8 cellular contexts compared by ENCODE assay signal in the genomic region with DNA sequence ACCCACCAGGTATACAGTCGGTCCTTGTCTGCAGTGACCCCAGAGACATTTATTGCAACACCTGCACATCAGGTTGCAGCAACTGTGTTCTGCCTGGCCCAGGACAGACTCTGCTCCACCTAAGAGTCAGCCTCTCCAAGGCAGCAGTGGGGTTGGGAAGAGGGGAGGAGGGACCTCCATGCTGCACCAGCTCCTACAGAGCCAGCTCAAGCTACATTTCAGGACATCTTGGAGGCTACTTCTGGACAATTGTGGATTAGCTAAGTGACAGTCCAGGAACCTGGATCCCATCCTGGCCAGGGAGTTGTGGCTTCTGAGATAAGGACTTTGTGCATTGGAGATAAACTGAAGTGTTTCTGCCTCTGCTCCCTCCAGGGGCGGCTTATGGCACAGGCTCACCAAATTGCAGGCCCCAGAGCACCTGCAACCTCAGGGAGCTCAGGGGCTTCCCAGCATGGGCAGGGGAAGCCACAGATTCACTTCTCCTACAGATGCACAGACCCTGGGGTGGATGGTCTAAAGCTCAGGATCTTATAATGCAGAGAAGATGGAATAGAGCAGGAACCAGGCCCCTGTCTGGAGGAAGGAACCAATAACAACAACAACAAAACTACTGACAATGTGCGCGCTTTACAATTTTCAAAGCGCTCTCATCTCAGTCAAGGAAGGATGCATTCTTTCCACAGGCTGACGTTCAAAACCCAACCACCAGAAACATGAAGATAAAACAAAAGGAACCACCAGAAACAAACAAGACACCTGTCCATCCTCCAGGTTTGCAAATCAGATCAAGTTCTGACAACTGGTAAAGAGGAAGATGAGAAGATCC.
DNase-seq lines count a peak whose midpoint lies in the region; ATAC-seq and TF ChIP-seq lines count a peak whose summit lies in the region.

No MANE protein-coding gene starts in this region.

- H3K36me3 ChIP-seq in CD4-positive, CD25-positive, alpha-beta regulatory T cell (ENCODE audit: control insufficient read depth, insufficient read depth, low read length) = no peaks in the 10 kb centered on the region
- H3K36me3 ChIP-seq in PC-9 (ENCODE audit: low read depth) (no peaks in the 10 kb centered on the region), upper lobe of left lung (no peaks in the 10 kb centered on the region)

- H3K4me3 ChIP-seq in CD4-positive, CD25-positive, alpha-beta regulatory T cell (ENCODE audit: low read depth, low read length) = no peak overlapping the region
- H3K4me3 ChIP-seq in PC-9 = no peak overlapping the region
- H3K4me3 ChIP-seq in upper lobe of left lung = no peak overlapping the region

- POLR2A ChIA-PET in PC-9 (lab: Charles Lee; ENCODE audit: unreplicated experiment) = no interaction called here

- no peaks in the 10 kb centered on the region for H3K9me3 ChIP-seq in CD4-positive, CD25-positive, alpha-beta regulatory T cell (ENCODE audit: control insufficient read depth in 2 of 2, low read length in 2 of 2)
- H3K9me3 ChIP-seq in PC-9 (ENCODE audit: insufficient read depth, low read depth) = no peaks in the 10 kb centered on the region
- no peaks in the 10 kb centered on the region for H3K9me3 ChIP-seq in upper lobe of left lung

- peak overlapping the region; percentile 24; the same call in 1 of the 2 replicates for H3K4me2 ChIP-seq in PC-9

- peaks cover 32% of the 10 kb centered on the region for H3K4me1 ChIP-seq in CD4-positive, CD25-positive, alpha-beta regulatory T cell (ENCODE audit: control insufficient read depth, insufficient read depth, low read length, poor library complexity, severe bottlenecking)
- H3K4me1 ChIP-seq in PC-9 (replicated peaks; ENCODE audit: insufficient read depth) = peaks cover 52% of the 10 kb centered on the region
- H3K4me1 ChIP-seq in upper lobe of left lung = peaks cover 28 to 42% (median 38%) of the 10 kb centered on the region in 4 donors

- no peaks in the 10 kb centered on the region for H3K79me2 ChIP-seq in PC-9 (ENCODE audit: low read depth)

- TF ChIP-seq CTCF in PC-9 (conservative IDR thresholded peaks at IDR 0.05) (no peak), upper lobe of left lung (IDR thresholded peaks at IDR 0.05) (no peak)

- H3K27ac ChIP-seq in CD4-positive, CD25-positive, alpha-beta regulatory T cell (ENCODE audit: insufficient read depth, low read length, poor library complexity, severe bottlenecking) = peak overlapping the region; percentile 47
- H3K27ac ChIP-seq in PC-9 (no peak overlapping the region), epithelial cell of prostate (peak overlapping the region; percentile 68), upper lobe of left lung (no peak overlapping the region)

- H3K9me3 Mint-ChIP-seq in CD4-positive, CD25-positive, alpha-beta regulatory T cell = no peaks in the 10 kb centered on the region

- TF ChIP-seq EP300 in upper lobe of left lung (IDR thresholded peaks at IDR 0.05) = no peak

- peak overlapping the region in 3 of 4 donors; percentile 11 to 69 (median 39) for H3K4me3 Mint-ChIP-seq in CD4-positive, CD25-positive, alpha-beta regulatory T cell

- intact Hi-C loops in PC-9 (cut with micrococcal nuclease; ENCODE audit: unreplicated experiment) = no loop called here

- no peaks in the 10 kb centered on the region for H3K36me3 Mint-ChIP-seq in CD4-positive, CD25-positive, alpha-beta regulatory T cell

- no peaks in the 10 kb centered on the region for H3K9me2 ChIP-seq in PC-9 (ENCODE audit: insufficient read depth)

- BruUV-seq in PC-9 (replicated peaks; lab: Mats Ljungman, UMichigan) = no TSS peak

- 72 to 89% methylated on average over 5 to 6 of the region's 6 CpGs for WGBS in upper lobe of left lung, 2 donors

- peak in 2 of 3 donors; percentile 46 to 49 for DNase-seq in CD4-positive, CD25-positive, alpha-beta regulatory T cell
- no peak for DNase-seq in PC-9
- DNase-seq in epithelial cell of prostate (ENCODE audit: low read depth, low spot score) = no peak
- no peak for DNase-seq in upper lobe of left lung
- no peak for DNase-seq in ureter (ENCODE audit: low spot score)
- no peak for DNase-seq in kidney tubule cell (ENCODE audit: low spot score)
- no peak for DNase-seq in NK-92 (lab: John Stamatoyannopoulos, UW; ENCODE audit: unreplicated experiment)

- ATAC-seq in CD4-positive, CD25-positive, alpha-beta regulatory T cell (ENCODE audit: low read depth in 2 of 2) = peak in 1 of 2 donors; percentile 40
- ATAC-seq in GM21529 (IDR thresholded peaks at IDR 0.05; ENCODE audit: unreplicated experiment) = peak; percentile 46
- no peak for ATAC-seq in upper lobe of left lung (ENCODE audit: low FRiP score in 2 of 2)

- H3K4me1 Mint-ChIP-seq in CD4-positive, CD25-positive, alpha-beta regulatory T cell = peaks cover 16 to 51% (median 38%) of the 10 kb centered on the region in 4 donors

- H3K27ac Mint-ChIP-seq in CD4-positive, CD25-positive, alpha-beta regulatory T cell = peak overlapping the region; percentile 79 to 98 (median 91)

- H2AFZ ChIP-seq in PC-9 = no peak overlapping the region

- CTCF ChIA-PET in PC-9 (lab: Charles Lee) = no interaction called here

- no peaks in the 10 kb centered on the region for H3K27me3 ChIP-seq in CD4-positive, CD25-positive, alpha-beta regulatory T cell (ENCODE audit: control insufficient read depth, insufficient read depth, low read length)
- no peaks in the 10 kb centered on the region for H3K27me3 ChIP-seq in PC-9 (ENCODE audit: insufficient read depth, low read depth)
- no peaks in the 10 kb centered on the region for H3K27me3 ChIP-seq in upper lobe of left lung

- no peaks in the 10 kb centered on the region for H3K27me3 Mint-ChIP-seq in CD4-positive, CD25-positive, alpha-beta regulatory T cell

- no peak for TF ChIP-seq POLR2A in upper lobe of left lung (IDR thresholded peaks at IDR 0.05)

- no peaks in the 10 kb centered on the region for H4K20me1 ChIP-seq in PC-9 (ENCODE audit: insufficient read depth)

- H3F3A ChIP-seq in PC-9 (ENCODE audit: insufficient read depth, low read depth) = peaks cover 21% of the 10 kb centered on the region

Comparison
In these comparisons a context has a peak if more than half of its experiments do, and no peak if none do; other contexts are left out.
1. DNase-seq: peak in CD4-positive, CD25-positive, alpha-beta regulatory T cell (2 of 3); none in PC-9 (0 of 2), epithelial cell of prostate (single experiment), upper lobe of left lung (0 of 2), ureter (single experiment), kidney tubule cell (single experiment) and NK-92 (single experiment).
2. H3K27ac ChIP-seq: peak in CD4-positive, CD25-positive, alpha-beta regulatory T cell (single experiment) and epithelial cell of prostate (single experiment); none in PC-9 (single experiment) and upper lobe of left lung (0 of 4).